10 cellular contexts compared by ENCODE assay signal in genomic region chr16:88855736-88856121, GRCh38. TPM values are rescaled to one million over a fixed set of nuclear protein-coding genes. Genes with fewer than 3 reads are reported as not detected.
DNase-seq lines count a peak whose midpoint lies in the region; ATAC-seq, FAIRE-seq and TF ChIP-seq lines count a peak whose summit lies in the region.
"Had no signal": no experiment of that assay in that cellular context is flagged by ENCODE, and none has a peak within 500 bp of the region (broad histone marks: within the 10 kb centered on the region; RNA-seq: fewer than 3 reads in every experiment).

No MANE protein-coding gene starts in this region.

- WGBS in K562 (ENCODE audit: insufficient coverage, low coverage, missing lambda C conversion rate), result 79% methylated on average over 13 of the region's 13 CpGs
- WGBS in right lobe of liver (ENCODE audit: insufficient coverage, low coverage, low lambda C conversion rate, missing lambda C conversion rate), result 90% methylated on average over 10 of the region's 13 CpGs
- 79% methylated on average over 13 of the region's 13 CpGs; no CpG with 5 or more reads in 1 of the 2 donors for WGBS in transverse colon (ENCODE audit: low coverage in 1 of 2), 2 donors

- no peak for DNase-seq in activated naive CD4-positive, alpha-beta T cell treated with anti-CD3 and anti-CD28 coated beads, Interleukin-2, amount 10 ng/mL, durations not matched to agents 7 days and 5 days
- no peak for DNase-seq in activated naive CD4-positive, alpha-beta T cell treated with anti-CD3 and anti-CD28 coated beads, Interleukin-2, amount 50 U/mL, for 16 hours
- no peak for DNase-seq in K562 (ENCODE audit: extremely low read depth in 1 of 4, low spot score in 3 of 4)
- DNase-seq in right lobe of liver, result no peak
- no peak for DNase-seq in transverse colon
- DNase-seq in superior temporal gyrus (ENCODE audit: extremely low spot score), result no peak
- DNase-seq: COR-L47 had no signal

- H3K36me3 ChIP-seq in K562 (ENCODE audit: control insufficient read depth, insufficient read depth, low read length) (peaks cover 33% of the 10 kb centered on the region; the same call in 2 of the 3 replicates), right lobe of liver (peaks cover 0 to 21% (median 5%) of the 10 kb centered on the region in 4 donors), transverse colon (peaks cover 0 to 6% (median 2%) of the 10 kb centered on the region in 4 donors)

- H3K36me3 Mint-ChIP-seq in activated naive CD4-positive, alpha-beta T cell treated with anti-CD3 and anti-CD28 coated beads, Interleukin-2, amount 10 ng/mL, durations not matched to agents 7 days and 5 days, result peaks cover 10% of the 10 kb centered on the region

- POLR2A ChIA-PET in K562 (lab: Yijun Ruan, JAX), result interaction anchor here (0.7 kb wide), 2 partner anchors 258 to 260 kb away, joined by 3 read pairs; no protein-coding TSS in a partner anchor

- H3K4me1 Mint-ChIP-seq in activated naive CD4-positive, alpha-beta T cell treated with anti-CD3 and anti-CD28 coated beads, Interleukin-2, amount 10 ng/mL, durations not matched to agents 7 days and 5 days, result peaks cover 34% of the 10 kb centered on the region

- TSS peak; percentile 42 for BruUV-seq in K562 (replicated peaks; lab: Mats Ljungman, UMichigan)

- no peak for TF ChIP-seq RAD21 in K562 (CRISPR knock-in tag; conservative IDR thresholded peaks at IDR 0.05 in 1 of 2, IDR thresholded peaks at IDR 0.05 in 1 of 2)

- H3K79me2 ChIP-seq in K562 (ENCODE audit: control insufficient read depth, insufficient read depth, low read length), result peaks cover 23% of the 10 kb centered on the region

- intact Hi-C loops in K562 (cut with micrococcal nuclease), result loop anchor here (2.0 kb wide), 1 partner anchor 43 kb away; no protein-coding TSS in a partner anchor
- intact Hi-C loops in right lobe of liver (cut with DNase I), result no loop called here
- intact Hi-C loops in transverse colon (cut with DNase I; ENCODE audit: low total_unique reads), result no loop called here

- in situ Hi-C loops in K562 (cut with MboI) (no loop called here), transverse colon (cut with MboI; ENCODE audit: low pct_ligation_motif_present in 1 of 4, low pct_unique_long_range_greater_than_20kb in 1 of 4, low sequenced_read_pairs in 3 of 4) (no loop called here)

- no peaks in the 10 kb centered on the region; the same call in 1 of the 2 replicates for H4K20me1 ChIP-seq in K562 (replicated peaks; ENCODE audit: control insufficient read depth, insufficient read depth, low read length)

- H3K4me1 ChIP-seq in K562 (replicated peaks in 1 of 2; ENCODE audit: control insufficient read depth in 2 of 2, insufficient read depth in 2 of 2, low read length in 2 of 2) (peaks cover 8 to 45% of the 10 kb centered on the region in 2 experiments), right lobe of liver (peaks cover 0 to 18% (median 7%) of the 10 kb centered on the region in 4 donors), transverse colon (peaks cover 14 to 31% (median 24%) of the 10 kb centered on the region in 4 donors)

- ATAC-seq in K562 (no peak), right lobe of liver (no peak), GM18498 (IDR thresholded peaks at IDR 0.05; ENCODE audit: unreplicated experiment) (no peak), HG02970 (IDR thresholded peaks at IDR 0.05; ENCODE audit: low FRiP score, unreplicated experiment) (no peak)

- peak overlapping the region; percentile 73 for H3K27ac Mint-ChIP-seq in activated naive CD4-positive, alpha-beta T cell treated with anti-CD3 and anti-CD28 coated beads, Interleukin-2, amount 10 ng/mL, durations not matched to agents 7 days and 5 days

- FAIRE-seq in K562 (lab: Jason Lieb, UNC), result no peak

- H3K27ac ChIP-seq in K562 (ENCODE audit: extremely low read depth, low read depth, low read length) (no peak overlapping the region), right lobe of liver (no peak overlapping the region), transverse colon (peak overlapping the region; percentile 77 to 90 (median 84))

- TF ChIP-seq EP300 in K562 (IDR thresholded peaks at IDR 0.05; ENCODE audit: low read length) (no peak), transverse colon (IDR thresholded peaks at IDR 0.05; ENCODE audit: low read depth) (no peak)

- peaks cover 6% of the 10 kb centered on the region for H3K9me1 ChIP-seq in K562 (ENCODE audit: control insufficient read depth, insufficient read depth, low read length)

- H3K27me3 ChIP-seq in K562 (ENCODE audit: control insufficient read depth in 2 of 2, insufficient read depth in 2 of 2, low read length in 2 of 2) (no peaks in the 10 kb centered on the region), right lobe of liver (no peaks in the 10 kb centered on the region), transverse colon (no peaks in the 10 kb centered on the region)

- H2AFZ ChIP-seq in K562 (ENCODE audit: low read depth, low read length), result no peak overlapping the region

- no peak for TF ChIP-seq POLR2A in K562 (conservative IDR thresholded peaks at IDR 0.05)
- TF ChIP-seq POLR2A in right lobe of liver (IDR thresholded peaks at IDR 0.05), result no peak
- TF ChIP-seq POLR2A in transverse colon (IDR thresholded peaks at IDR 0.05), result no peak

- H3K9ac ChIP-seq in K562 (ENCODE audit: insufficient read depth in 1 of 2, low read depth in 2 of 2, low read length in 2 of 2), result peak overlapping the region; percentile 31 to 93; a peak in 3 of 4 replicates

- H3K27me3 Mint-ChIP-seq in activated naive CD4-positive, alpha-beta T cell treated with anti-CD3 and anti-CD28 coated beads, Interleukin-2, amount 10 ng/mL, durations not matched to agents 7 days and 5 days, result no peaks in the 10 kb centered on the region

- no peaks in the 10 kb centered on the region for H3K9me3 Mint-ChIP-seq in activated naive CD4-positive, alpha-beta T cell treated with anti-CD3 and anti-CD28 coated beads, Interleukin-2, amount 10 ng/mL, durations not matched to agents 7 days and 5 days

- CTCF ChIA-PET in activated naive CD4-positive, alpha-beta T cell treated with anti-CD3 and anti-CD28 coated beads, Interleukin-2, amount 10 ng/mL, durations not matched to agents 7 days and 5 days (lab: Charles Lee), result interaction anchor here (1.6 kb wide), 1 partner anchor 43 kb away, joined by 3 read pairs; no protein-coding TSS in a partner anchor
- CTCF ChIA-PET in K562 (lab: Yijun Ruan, JAX; ENCODE audit: low intra/inter-chr PET ratio), result no interaction called here

- H3K4me3 ChIP-seq in K562, result peak overlapping the region; percentile 37; the same call in 1 of the 2 replicates
- H3K4me3 ChIP-seq in right lobe of liver, result peak overlapping the region; percentile 94 to 98 (median 96)
- peak overlapping the region; percentile 69 to 90 (median 83) for H3K4me3 ChIP-seq in transverse colon

- TF ChIP-seq CTCF in K562 (IDR thresholded peaks at IDR 0.05 in 2 of 3, conservative IDR thresholded peaks at IDR 0.05 in 1 of 3; ENCODE audit: insufficient read depth in 2 of 3, low read depth in 1 of 3, low read length in 3 of 3), result no peak
- no peak for TF ChIP-seq CTCF in right lobe of liver (IDR thresholded peaks at IDR 0.05)
- TF ChIP-seq CTCF in transverse colon (IDR thresholded peaks at IDR 0.05), result no peak

- H3K4me2 ChIP-seq in K562 (ENCODE audit: insufficient read depth, low read length), result peak overlapping the region; percentile 76

- peak overlapping the region; percentile 68 for H3K4me3 Mint-ChIP-seq in activated naive CD4-positive, alpha-beta T cell treated with anti-CD3 and anti-CD28 coated beads, Interleukin-2, amount 10 ng/mL, durations not matched to agents 7 days and 5 days

- no peaks in the 10 kb centered on the region for H3K9me3 ChIP-seq in K562 (replicated peaks; ENCODE audit: control insufficient read depth, insufficient read depth, low read depth, low read length)
- H3K9me3 ChIP-seq in right lobe of liver, result no peaks in the 10 kb centered on the region
- no peaks in the 10 kb centered on the region for H3K9me3 ChIP-seq in transverse colon

RNA-seq across cellular contexts. Expression of gene GALNS, which starts 1.0 kb away (rescaled TPM):
- total RNA-seq in K562 (2011; cell fraction: chromatin; rRNA removed; ENCODE audit: low replicate concordance), result 69.8 and 180 TPM in 2 replicates
- total RNA-seq in K562 (2011; cell fraction: nucleolus; rRNA removed), result 70.5 and 71.6 TPM in 2 replicates
- total RNA-seq in K562 (2011; cell fraction: nucleoplasm; rRNA removed), result 50.8 and 56.2 TPM in 2 replicates
- total RNA-seq in K562 (2014; rRNA removed), result 3.4 and 5.4 TPM in 2 replicates
- 2.4 and 4.1 TPM in 2 replicates for total RNA-seq in K562 (2014; rRNA removed; fragmentation: Illumina TruSeq; extraction: Trizol)
- 5.6 and 5.9 TPM in 2 replicates for total RNA-seq in K562 (2015; rRNA removed; fragmentation: Illumina TruSeq; extraction: Trizol)
- 12.3 and 13.2 TPM in 2 replicates for total RNA-seq in K562 (2021)
- 3.9 and 4.3 TPM in 2 replicates for polyA plus RNA-seq in K562 (2011; rRNA removed)
- polyA plus RNA-seq in K562 (2011; cell fraction: cytosol; rRNA removed), result 3.9 and 9.1 TPM in 2 replicates
- 20.2 and 34.5 TPM in 2 replicates for polyA plus RNA-seq in K562 (2011; cell fraction: nucleus; rRNA removed)
- polyA plus RNA-seq in K562 (2012), result 11.1 and 16.0 TPM in 2 replicates
- polyA plus RNA-seq in K562 (2014; fragmentation: Illumina TruSeq; extraction: Trizol), result 6.0 and 7.0 TPM in 2 replicates
- polyA plus RNA-seq in K562 (2014; fragmentation: Nextera tagmentation; extraction: Ambion mirVana), result under 1 TPM; 0.38 to 0.63 TPM
- polyA plus RNA-seq in K562 (2014; rRNA removed), result 6.7 and 8.6 TPM in 2 replicates
- polyA minus RNA-seq in K562 (2011; rRNA and poly(A)+ RNA removed), result 1.9 and 3.7 TPM in 2 replicates
- 3.2 and 3.3 TPM in 2 replicates for polyA minus RNA-seq in K562 (2011; cell fraction: cytosol; rRNA and poly(A)+ RNA removed)
- polyA minus RNA-seq in K562 (2011; cell fraction: nucleus; rRNA and poly(A)+ RNA removed), result 7.0 and 7.8 TPM in 2 replicates
- 10 to 100 TPM in 5 of 6 experiments, 1 to 10 TPM in 1; 9.2 to 20.6 (median 16.5) TPM for total RNA-seq in right lobe of liver
- total RNA-seq in transverse colon, result 100 to 1,000 TPM in 1 of 4 donors, 10 to 100 TPM in 3; 45.7 to 101 (median 75.6) TPM

RNA-seq across cellular contexts. Expression of gene TRAPPC2L, which starts 1.2 kb away (rescaled TPM):
- total RNA-seq in K562 (2011; cell fraction: chromatin; rRNA removed; ENCODE audit: low replicate concordance), result 43.1 and 83.7 TPM in 2 replicates
- total RNA-seq in K562 (2011; cell fraction: nucleolus; rRNA removed), result 64.3 and 69.7 TPM in 2 replicates
- 53.0 and 53.7 TPM in 2 replicates for total RNA-seq in K562 (2011; cell fraction: nucleoplasm; rRNA removed)
- 60.4 and 77.5 TPM in 2 replicates for total RNA-seq in K562 (2014; rRNA removed)
- total RNA-seq in K562 (2014; rRNA removed; fragmentation: Illumina TruSeq; extraction: Trizol), result 92.6 and 126 TPM in 2 replicates
- total RNA-seq in K562 (2015; rRNA removed; fragmentation: Illumina TruSeq; extraction: Trizol), result 61.1 and 69.1 TPM in 2 replicates
- 89.1 and 92.6 TPM in 2 replicates for total RNA-seq in K562 (2021)
- polyA plus RNA-seq in K562 (2011; rRNA removed), result 124 and 163 TPM in 2 replicates
- polyA plus RNA-seq in K562 (2011; cell fraction: cytosol; rRNA removed), result 94.2 and 150 TPM in 2 replicates
- 96.2 and 120 TPM in 2 replicates for polyA plus RNA-seq in K562 (2011; cell fraction: nucleus; rRNA removed)
- polyA plus RNA-seq in K562 (2012), result 69.9 and 168 TPM in 2 replicates
- 97.5 and 104 TPM in 2 replicates for polyA plus RNA-seq in K562 (2014; fragmentation: Illumina TruSeq; extraction: Trizol)
- 100 to 1,000 TPM; 345 to 398 TPM for polyA plus RNA-seq in K562 (2014; fragmentation: Nextera tagmentation; extraction: Ambion mirVana)
- 92.4 and 99.1 TPM in 2 replicates for polyA plus RNA-seq in K562 (2014; rRNA removed)
- 28.3 and 55.3 TPM in 2 replicates for polyA minus RNA-seq in K562 (2011; rRNA and poly(A)+ RNA removed)
- 24.9 and 30.9 TPM in 2 replicates for polyA minus RNA-seq in K562 (2011; cell fraction: cytosol; rRNA and poly(A)+ RNA removed)
- 30.4 and 33.3 TPM in 2 replicates for polyA minus RNA-seq in K562 (2011; cell fraction: nucleus; rRNA and poly(A)+ RNA removed)
- total RNA-seq in right lobe of liver, result 10 to 100 TPM; 15.1 to 25.5 (median 20.1) TPM
- total RNA-seq in transverse colon, result 10 to 100 TPM in 3 of 4 donors, 1 to 10 TPM in 1; 9.8 to 34.4 (median 19.7) TPM

RNA-seq across cellular contexts. Expression of gene PABPN1L, which starts 10.7 kb away (rescaled TPM):
- total RNA-seq in K562 (2011; cell fraction: chromatin; rRNA removed; ENCODE audit: low replicate concordance), result 0.46 and 2.2 TPM in 2 replicates
- 0.26 and 0.50 TPM in 2 replicates for total RNA-seq in K562 (2011; cell fraction: nucleolus; rRNA removed)
- total RNA-seq in K562 (2011; cell fraction: nucleoplasm; rRNA removed), result 0.29 and 0.99 TPM in 2 replicates
- total RNA-seq in K562 (2014; rRNA removed), result 0.32 TPM in 1 of 2 replicates, not detected in the other
- not detected in 2 replicates for total RNA-seq in K562 (2014; rRNA removed; fragmentation: Illumina TruSeq; extraction: Trizol)
- 0.19 TPM in 1 of 2 replicates, not detected in the other for total RNA-seq in K562 (2015; rRNA removed; fragmentation: Illumina TruSeq; extraction: Trizol)
- 0.29 TPM in 1 of 2 replicates, not detected in the other for total RNA-seq in K562 (2021)
- not detected in 2 replicates for polyA plus RNA-seq in K562 (2011; rRNA removed)
- not detected in 2 replicates for polyA plus RNA-seq in K562 (2011; cell fraction: cytosol; rRNA removed)
- polyA plus RNA-seq in K562 (2011; cell fraction: nucleus; rRNA removed), result 0.55 and 0.58 TPM in 2 replicates
- polyA plus RNA-seq in K562 (2012), result 0.29 and 0.71 TPM in 2 replicates
- not detected in 2 replicates for polyA plus RNA-seq in K562 (2014; fragmentation: Illumina TruSeq; extraction: Trizol)
- not detected for polyA plus RNA-seq in K562 (2014; fragmentation: Nextera tagmentation; extraction: Ambion mirVana)
- 0.11 TPM in 1 of 2 replicates, not detected in the other for polyA plus RNA-seq in K562 (2014; rRNA removed)
- not detected in 2 replicates for polyA minus RNA-seq in K562 (2011; rRNA and poly(A)+ RNA removed)
- not detected in 2 replicates for polyA minus RNA-seq in K562 (2011; cell fraction: cytosol; rRNA and poly(A)+ RNA removed)
- polyA minus RNA-seq in K562 (2011; cell fraction: nucleus; rRNA and poly(A)+ RNA removed), result not detected in 2 replicates
- under 1 TPM in 1 of 6 experiments, not detected in 5; 0.37 TPM for total RNA-seq in right lobe of liver
- total RNA-seq in transverse colon, result not detected
- total RNA-seq: cerebellum had no signal

RNA-seq across cellular contexts. Expression of gene APRT, which starts 44.0 kb away (rescaled TPM):
- total RNA-seq in K562 (2011; cell fraction: chromatin; rRNA removed; ENCODE audit: low replicate concordance), result 35.4 and 135 TPM in 2 replicates
- total RNA-seq in K562 (2011; cell fraction: nucleolus; rRNA removed), result 138 and 183 TPM in 2 replicates
- total RNA-seq in K562 (2011; cell fraction: nucleoplasm; rRNA removed), result 82.7 and 89.3 TPM in 2 replicates
- 409 and 555 TPM in 2 replicates for total RNA-seq in K562 (2014; rRNA removed)
- total RNA-seq in K562 (2014; rRNA removed; fragmentation: Illumina TruSeq; extraction: Trizol), result 86.2 and 129 TPM in 2 replicates
- total RNA-seq in K562 (2015; rRNA removed; fragmentation: Illumina TruSeq; extraction: Trizol), result 213 and 224 TPM in 2 replicates
- total RNA-seq in K562 (2021), result 340 and 359 TPM in 2 replicates
- polyA plus RNA-seq in K562 (2011; rRNA removed), result 146 and 234 TPM in 2 replicates
- polyA plus RNA-seq in K562 (2011; cell fraction: cytosol; rRNA removed), result 130 and 287 TPM in 2 replicates
- polyA plus RNA-seq in K562 (2011; cell fraction: nucleus; rRNA removed), result 161 and 192 TPM in 2 replicates
- 290 and 337 TPM in 2 replicates for polyA plus RNA-seq in K562 (2012)
- 94.4 and 200 TPM in 2 replicates for polyA plus RNA-seq in K562 (2014; fragmentation: Illumina TruSeq; extraction: Trizol)
- polyA plus RNA-seq in K562 (2014; fragmentation: Nextera tagmentation; extraction: Ambion mirVana), result 100 to 1,000 TPM in 1 of 2 experiments, 10 to 100 TPM in 1; 41.7 to 116 TPM
- 354 and 422 TPM in 2 replicates for polyA plus RNA-seq in K562 (2014; rRNA removed)
- polyA minus RNA-seq in K562 (2011; rRNA and poly(A)+ RNA removed), result 17.6 and 29.0 TPM in 2 replicates
- polyA minus RNA-seq in K562 (2011; cell fraction: cytosol; rRNA and poly(A)+ RNA removed), result 127 and 142 TPM in 2 replicates
- 49.9 and 62.3 TPM in 2 replicates for polyA minus RNA-seq in K562 (2011; cell fraction: nucleus; rRNA and poly(A)+ RNA removed)
- 100 to 1,000 TPM in 2 of 6 experiments, 10 to 100 TPM in 4; 61.4 to 120 (median 74.1) TPM for total RNA-seq in right lobe of liver
- 100 to 1,000 TPM in 2 of 4 donors, 10 to 100 TPM in 2; 81.6 to 221 (median 149) TPM for total RNA-seq in transverse colon

RNA-seq across cellular contexts. Expression of gene CDT1, which starts 52.1 kb away (rescaled TPM):
- total RNA-seq in K562 (2011; cell fraction: chromatin; rRNA removed; ENCODE audit: low replicate concordance), result 14.1 and 55.6 TPM in 2 replicates
- total RNA-seq in K562 (2011; cell fraction: nucleolus; rRNA removed), result 67.5 and 87.8 TPM in 2 replicates
- total RNA-seq in K562 (2011; cell fraction: nucleoplasm; rRNA removed), result 29.4 and 38.8 TPM in 2 replicates
- 114 and 119 TPM in 2 replicates for total RNA-seq in K562 (2014; rRNA removed)
- total RNA-seq in K562 (2014; rRNA removed; fragmentation: Illumina TruSeq; extraction: Trizol), result 3.4 and 4.4 TPM in 2 replicates
- 14.4 and 17.9 TPM in 2 replicates for total RNA-seq in K562 (2015; rRNA removed; fragmentation: Illumina TruSeq; extraction: Trizol)
- 173 and 178 TPM in 2 replicates for total RNA-seq in K562 (2021)
- 14.2 and 29.4 TPM in 2 replicates for polyA plus RNA-seq in K562 (2011; rRNA removed)
- 48.5 and 101 TPM in 2 replicates for polyA plus RNA-seq in K562 (2011; cell fraction: cytosol; rRNA removed)
- 38.4 and 58.3 TPM in 2 replicates for polyA plus RNA-seq in K562 (2011; cell fraction: nucleus; rRNA removed)
- 68.4 and 200 TPM in 2 replicates for polyA plus RNA-seq in K562 (2012)
- 9.3 and 47.1 TPM in 2 replicates for polyA plus RNA-seq in K562 (2014; fragmentation: Illumina TruSeq; extraction: Trizol)
- polyA plus RNA-seq in K562 (2014; fragmentation: Nextera tagmentation; extraction: Ambion mirVana), result 1 to 10 TPM in 1 of 2 experiments, under 1 TPM in 1; 0.92 to 1.6 TPM
- polyA plus RNA-seq in K562 (2014; rRNA removed), result 53.6 and 65.8 TPM in 2 replicates
- polyA minus RNA-seq in K562 (2011; rRNA and poly(A)+ RNA removed), result 9.8 and 10.4 TPM in 2 replicates
- polyA minus RNA-seq in K562 (2011; cell fraction: cytosol; rRNA and poly(A)+ RNA removed), result 102 and 178 TPM in 2 replicates
- polyA minus RNA-seq in K562 (2011; cell fraction: nucleus; rRNA and poly(A)+ RNA removed), result 25.2 and 25.9 TPM in 2 replicates
- total RNA-seq in right lobe of liver, result 1 to 10 TPM in 2 of 6 experiments, under 1 TPM in 4; 0.22 to 9.6 (median 0.42) TPM
- total RNA-seq in transverse colon, result 10 to 100 TPM in 1 of 4 donors, 1 to 10 TPM in 2, not detected in 1; 3.8 to 12.5 (median 6.7) TPM

Comparison
In these comparisons a context has a peak if more than half of its experiments do, and no peak if none do; other contexts are left out.
1. H3K27ac ChIP-seq: peak in transverse colon (4 of 4); none in K562 (single experiment) and right lobe of liver (0 of 3).
2. H3K4me3 ChIP-seq: peak in every context shown above with its lines; median percentile 96 in right lobe of liver; 83 in transverse colon; 37 in K562.